26 cellular contexts compared by ENCODE assay signal in genomic region chr1:51731998-51732397, GRCh38.
DNase-seq lines count a peak whose midpoint lies in the region; ATAC-seq, FAIRE-seq and TF ChIP-seq lines count a peak whose summit lies in the region.
"Had no signal": no experiment of that assay in that cellular context is flagged by ENCODE, and none has a peak within 500 bp of the region (broad histone marks: within the 10 kb centered on the region; RNA-seq: fewer than 3 reads in every experiment).

No MANE protein-coding gene starts in this region.

- TF ChIP-seq CTCF in GM12865 (IDR thresholded peaks at IDR 0.05; ENCODE audit: insufficient read depth, low read depth, low read length, missing control alignments), result no peak
- TF ChIP-seq CTCF in astrocyte (IDR thresholded peaks at IDR 0.05; ENCODE audit: insufficient read depth, low read depth, low read length), result no peak
- TF ChIP-seq CTCF in neural progenitor cell (IDR thresholded peaks at IDR 0.05), result no peak

- no peaks in the 10 kb centered on the region for H3K9me3 ChIP-seq in BLaER1
- no peaks in the 10 kb centered on the region for H3K9me3 ChIP-seq in astrocyte (ENCODE audit: insufficient read depth, low read depth, low read length)
- H3K9me3 ChIP-seq in neural progenitor cell (ENCODE audit: low read depth), result no peaks in the 10 kb centered on the region
- H3K9me3 ChIP-seq: lower lobe of right lung, prostate gland, thoracic aorta had no signal

- H3K4me1 Mint-ChIP-seq in astrocyte (ENCODE audit: low read depth, unreplicated experiment) (peaks cover 40% of the 10 kb centered on the region), neural progenitor cell (peaks cover 23% of the 10 kb centered on the region)

- H3K27ac Mint-ChIP-seq in astrocyte (ENCODE audit: unreplicated experiment), result no peak overlapping the region
- no peak overlapping the region for H3K27ac Mint-ChIP-seq in neural progenitor cell
- H3K27ac Mint-ChIP-seq: activated CD4-positive, alpha-beta memory T cell treated with anti-CD3 and anti-CD28 coated beads, Interleukin-2, amount 10 ng/mL, durations not matched to agents 7 days and 5 days; activated naive CD4-positive, alpha-beta T cell treated with anti-CD3 and anti-CD28 coated beads, Interleukin-2, amount 10 ng/mL, durations not matched to agents 7 days and 5 days; T-helper 1 cell treated with Interleukin-12 subunit alpha and Interleukin-12 subunit beta and Interleukin-4 antibody, amounts not matched to agents 30 μg/mL and 1 μg/mL, for 36 hours had no signal

- no peak for FAIRE-seq in astrocyte (lab: Jason Lieb, UNC)

- H3K27ac ChIP-seq in BLaER1 (no peak overlapping the region), astrocyte (ENCODE audit: low read depth, low read length) (no peak overlapping the region), neural progenitor cell (no peak overlapping the region)
- H3K27ac ChIP-seq: epithelial cell of prostate, lower lobe of right lung, prostate gland, RWPE1 had no signal

- peaks cover 2% of the 10 kb centered on the region for H3K36me3 Mint-ChIP-seq in astrocyte (ENCODE audit: low read depth, unreplicated experiment)
- peaks cover 2% of the 10 kb centered on the region for H3K36me3 Mint-ChIP-seq in neural progenitor cell
- H3K36me3 Mint-ChIP-seq: activated naive CD4-positive, alpha-beta T cell treated with anti-CD3 and anti-CD28 coated beads, Interleukin-2, amount 10 ng/mL, durations not matched to agents 7 days and 5 days had no signal

- H4K20me1 ChIP-seq in BLaER1, result peaks cover 65% of the 10 kb centered on the region
- peaks cover 29% of the 10 kb centered on the region for H4K20me1 ChIP-seq in astrocyte (ENCODE audit: insufficient read depth, low read length)
- H4K20me1 ChIP-seq in neural progenitor cell (ENCODE audit: low read depth), result peaks cover 52% of the 10 kb centered on the region

- H3K4me3 ChIP-seq in BLaER1 (peak overlapping the region; percentile 87; the same call in 1 of the 2 replicates), GM12865 (ENCODE audit: low read depth, low read length) (peak overlapping the region; percentile 98), astrocyte (ENCODE audit: insufficient read depth, low read depth, low read length) (no peak overlapping the region), neural progenitor cell (no peak overlapping the region)
- H3K4me3 ChIP-seq: lower lobe of right lung, prostate gland, thoracic aorta had no signal

- H3K27me3 Mint-ChIP-seq in astrocyte (ENCODE audit: low read depth, unreplicated experiment), result no peaks in the 10 kb centered on the region
- H3K27me3 Mint-ChIP-seq in neural progenitor cell (ENCODE audit: insufficient read depth, low read depth), result peaks cover 2% of the 10 kb centered on the region
- H3K27me3 Mint-ChIP-seq: activated CD4-positive, alpha-beta memory T cell treated with anti-CD3 and anti-CD28 coated beads, Interleukin-2, amount 10 ng/mL, durations not matched to agents 7 days and 5 days; activated naive CD4-positive, alpha-beta T cell treated with anti-CD3 and anti-CD28 coated beads, Interleukin-2, amount 10 ng/mL, durations not matched to agents 7 days and 5 days had no signal

- no peaks in the 10 kb centered on the region for H3K9me3 Mint-ChIP-seq in astrocyte (ENCODE audit: unreplicated experiment)
- H3K9me3 Mint-ChIP-seq in neural progenitor cell, result no peaks in the 10 kb centered on the region
- H3K9me3 Mint-ChIP-seq: activated CD4-positive, alpha-beta memory T cell treated with anti-CD3 and anti-CD28 coated beads, Interleukin-2, amount 10 ng/mL, durations not matched to agents 7 days and 5 days; activated naive CD4-positive, alpha-beta T cell treated with anti-CD3 and anti-CD28 coated beads, Interleukin-2, amount 10 ng/mL, durations not matched to agents 7 days and 5 days; T-helper 1 cell treated with Interleukin-12 subunit alpha and Interleukin-12 subunit beta and Interleukin-4 antibody, amounts not matched to agents 30 μg/mL and 1 μg/mL, for 36 hours had no signal

- H3K27me3 ChIP-seq in BLaER1 (no peaks in the 10 kb centered on the region), astrocyte (ENCODE audit: insufficient read depth, low read length) (no peaks in the 10 kb centered on the region), neural progenitor cell (no peaks in the 10 kb centered on the region)

- peak overlapping the region; percentile 87 for H3K4me2 ChIP-seq in BLaER1
- H3K4me2 ChIP-seq in astrocyte (ENCODE audit: low read length), result no peak overlapping the region
- H3K4me2 ChIP-seq in neural progenitor cell, result peak overlapping the region; percentile 96

- H3K36me3 ChIP-seq in BLaER1 (no peaks in the 10 kb centered on the region), astrocyte (ENCODE audit: insufficient read depth, low read length) (no peaks in the 10 kb centered on the region), neural progenitor cell (no peaks in the 10 kb centered on the region)
- H3K36me3 ChIP-seq: lower lobe of right lung, prostate gland, thoracic aorta had no signal

- ATAC-seq in GM18858 (IDR thresholded peaks at IDR 0.05; ENCODE audit: unreplicated experiment) (no peak), HG03565 (IDR thresholded peaks at IDR 0.05; ENCODE audit: unreplicated experiment) (no peak)
- ATAC-seq: lower lobe of right lung; stimulated activated naive CD8-positive, alpha-beta T cell treated with anti-CD3 and anti-CD28 coated beads, Interleukin-15, Interleukin-2, amounts not matched to agents 100 U/mL and 50 U/mL, for 24 hours had no signal

- H3K4me3 Mint-ChIP-seq in astrocyte (ENCODE audit: unreplicated experiment) (peak overlapping the region; percentile 93), neural progenitor cell (no peak overlapping the region)
- H3K4me3 Mint-ChIP-seq: activated CD4-positive, alpha-beta memory T cell treated with anti-CD3 and anti-CD28 coated beads, Interleukin-2, amount 10 ng/mL, durations not matched to agents 7 days and 5 days; activated naive CD4-positive, alpha-beta T cell treated with anti-CD3 and anti-CD28 coated beads, Interleukin-2, amount 10 ng/mL, durations not matched to agents 7 days and 5 days; T-helper 1 cell treated with Interleukin-12 subunit alpha and Interleukin-12 subunit beta and Interleukin-4 antibody, amounts not matched to agents 30 μg/mL and 1 μg/mL, for 36 hours had no signal

- H2AFZ ChIP-seq in astrocyte (ENCODE audit: low read depth, low read length) (no peak overlapping the region), neural progenitor cell (replicated peaks) (no peak overlapping the region)

- H3K9ac ChIP-seq in BLaER1 (no peak overlapping the region), astrocyte (ENCODE audit: low read length) (no peak overlapping the region), neural progenitor cell (no peak overlapping the region)

- peaks cover 18% of the 10 kb centered on the region for H3F3A ChIP-seq in neural progenitor cell (ENCODE audit: low read depth)

- H3K4me1 ChIP-seq in BLaER1 (peaks cover 53% of the 10 kb centered on the region), astrocyte (ENCODE audit: insufficient read depth, low read length) (peaks cover 24% of the 10 kb centered on the region), neural progenitor cell (peaks cover 25% of the 10 kb centered on the region)

- H3K79me2 ChIP-seq in astrocyte (ENCODE audit: insufficient read depth, low read length), result peaks cover 69% of the 10 kb centered on the region
- H3K79me2 ChIP-seq in neural progenitor cell (ENCODE audit: low read depth), result peaks cover 73% of the 10 kb centered on the region

- DNase-seq in GM12865 (ENCODE audit: low read depth), result no peak
- no peak for DNase-seq in astrocyte (ENCODE audit: low read depth)
- DNase-seq in neural progenitor cell (ENCODE audit: low spot score), result no peak
- no peak for DNase-seq in stimulated activated CD4-positive, alpha-beta T cell treated with anti-CD3 and anti-CD28 coated beads, Interleukin-2, amount 100 ng/mL, for 24 hours
- no peak for DNase-seq in AG20443 (ENCODE audit: low spot score)
- DNase-seq: ACHN; activated CD4-positive, alpha-beta memory T cell treated with anti-CD3 and anti-CD28 coated beads, Interleukin-2, amount 10 ng/mL, durations not matched to agents 7 days and 5 days; activated CD4-positive, CD25-positive, alpha-beta regulatory T cell treated with anti-CD3 and anti-CD28 coated beads, Interleukin-2, amount 50 U/mL, for 72 hours; activated CD8-positive, alpha-beta memory T cell treated with anti-CD3 and anti-CD28 coated beads, Interleukin-2, amount 50 U/mL, for 48 hours; activated naive CD4-positive, alpha-beta T cell treated with anti-CD3 and anti-CD28 coated beads, Interleukin-2, amount 10 ng/mL, durations not matched to agents 7 days and 5 days; DMS79; glutamatergic neuron; GOT3; lower lobe of right lung; NCI-H1048; NCI-H187; NCI-H774; stimulated activated naive CD8-positive, alpha-beta T cell treated with anti-CD3 and anti-CD28 coated beads, Interleukin-15, Interleukin-2, amounts not matched to agents 100 U/mL and 50 U/mL, for 24 hours had no signal

Comparison
In these comparisons a context has a peak if more than half of its experiments do, and no peak if none do; other contexts are left out.
1. H3K4me3 ChIP-seq: peak in BLaER1 (single experiment) and GM12865 (single experiment); none in astrocyte (single experiment) and neural progenitor cell (single experiment).